Comparison of ENCODE assay signal across 18 cellular contexts in the genomic region with DNA sequence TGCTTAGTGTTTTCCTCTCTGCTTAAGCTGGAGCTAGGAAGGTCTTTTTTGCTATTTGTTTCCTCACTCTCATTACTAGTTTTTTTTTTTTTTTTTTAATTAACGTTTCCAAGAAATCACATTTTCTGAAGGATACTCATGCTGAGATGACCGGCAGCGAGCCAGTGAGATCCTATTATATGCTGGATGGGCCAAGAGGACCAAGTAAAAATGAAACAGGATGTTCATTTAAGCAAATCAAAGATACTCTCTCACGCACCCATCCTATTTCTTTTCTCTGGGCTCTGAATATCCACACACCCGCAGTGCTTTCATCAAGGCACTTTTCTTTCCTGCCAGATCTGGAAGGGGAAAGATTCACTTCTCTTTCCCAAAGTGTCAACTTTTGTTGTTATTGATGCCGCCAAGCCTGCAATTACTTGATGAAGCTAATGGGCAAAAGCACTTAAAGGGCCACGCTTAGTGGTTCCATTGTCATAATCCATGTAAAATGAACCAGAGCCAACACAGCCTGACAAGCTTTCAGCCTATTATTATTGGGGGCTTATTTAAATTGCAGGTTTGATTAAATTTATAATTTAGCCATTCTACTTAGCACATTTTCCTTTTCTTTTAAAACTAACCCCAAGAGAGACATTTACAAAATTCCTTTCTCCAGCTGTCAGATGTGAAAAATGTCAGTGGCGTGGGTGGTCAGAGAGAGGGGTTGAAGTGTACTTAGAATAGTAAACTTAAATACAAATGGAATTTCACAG.
DNase-seq lines count a peak whose midpoint lies in the region; ATAC-seq and TF ChIP-seq lines count a peak whose summit lies in the region.
"Had no signal": no experiment of that assay in that cellular context is flagged by ENCODE, and none has a peak within 500 bp of the region (broad histone marks: within the 10 kb centered on the region; RNA-seq: fewer than 3 reads in every experiment).

No MANE protein-coding gene starts in this region.

- ATAC-seq in HG03045 (IDR thresholded peaks at IDR 0.05; ENCODE audit: unreplicated experiment): no peak
- ATAC-seq: effector memory CD8-positive, alpha-beta T cell; HepG2; psoas muscle had no signal

- no peaks in the 10 kb centered on the region for H3K36me3 ChIP-seq in HUES48 (ENCODE audit: control insufficient read depth, insufficient read depth, low read length)
- H3K36me3 ChIP-seq: ascending aorta, vagina had no signal

- DNase-seq in NCI-H2227 (lab: John Stamatoyannopoulos, UW; ENCODE audit: unreplicated experiment) (peak; percentile 83), coronary artery (ENCODE audit: low spot score) (no peak), retinal pigment epithelial cell (ENCODE audit: low read depth) (peak; percentile 7), DMS153 treated with DMSO at 0.1 percent for 48 hours (lab: John Stamatoyannopoulos, UW; ENCODE audit: unreplicated experiment) (no peak), GM19240 (ENCODE audit: insufficient read length, low spot score) (no peak)
- DNase-seq: activated gamma-delta T cell; effector memory CD8-positive, alpha-beta T cell; glutamatergic neuron; kidney glomerular epithelial cell; psoas muscle; SHP77 treated with DMSO at 0.1 percent for 48 hours; stimulated activated naive CD4-positive, alpha-beta T cell had no signal

- H3K9ac ChIP-seq in HUES48 (ENCODE audit: low read depth, low read length): no peak overlapping the region

- H3K27ac ChIP-seq in HUES48 (ENCODE audit: low read depth, low read length) (peak overlapping the region; percentile 28), coronary artery (no peak overlapping the region)
- H3K27ac ChIP-seq: ascending aorta, C4-2B, psoas muscle, vagina had no signal

- peaks cover 8% of the 10 kb centered on the region; the same call in 1 of the 2 replicates for H3K4me1 ChIP-seq in HUES48 (ENCODE audit: control insufficient read depth, insufficient read depth, low read length)
- H3K4me1 ChIP-seq: psoas muscle, vagina had no signal

- H3K9me3 ChIP-seq in HUES48 (ENCODE audit: control insufficient read depth, insufficient read depth, low read length): no peaks in the 10 kb centered on the region
- H3K9me3 ChIP-seq: ascending aorta, psoas muscle, vagina had no signal

- H3K27me3 ChIP-seq in HUES48 (ENCODE audit: control insufficient read depth, insufficient read depth, low read length): no peaks in the 10 kb centered on the region
- H3K27me3 ChIP-seq: ascending aorta, vagina had no signal

- no peak overlapping the region for H3K4me3 ChIP-seq in HUES48 (ENCODE audit: low read depth, low read length)
- H3K4me3 ChIP-seq in coronary artery: peak overlapping the region; percentile 39
- H3K4me3 ChIP-seq in retinal pigment epithelial cell (ENCODE audit: low read length): no peak overlapping the region
- H3K4me3 ChIP-seq: ascending aorta, psoas muscle, vagina had no signal

- TF ChIP-seq CTCF in coronary artery (IDR thresholded peaks at IDR 0.05) (no peak), retinal pigment epithelial cell (conservative IDR thresholded peaks at IDR 0.05; ENCODE audit: low read depth, low read length) (no peak)

Comparison
In these comparisons a context has a peak if more than half of its experiments do, and no peak if none do; other contexts are left out.
1. DNase-seq: peak in NCI-H2227 (single experiment) and retinal pigment epithelial cell (single experiment); none in coronary artery (single experiment), DMS153 treated with DMSO at 0.1 percent for 48 hours (single experiment) and GM19240 (single experiment).